Comparison of ENCODE assay signal across 14 cellular contexts in genomic region chr17:43871947-43872690, GRCh38. TPM values are rescaled to one million over a fixed set of nuclear protein-coding genes. Genes with fewer than 3 reads are reported as not detected.
A peak's percentile ranks its signal among the peaks of the same experiment; 100 is the strongest.
DNase-seq lines count a peak whose midpoint lies in the region; ATAC-seq and TF ChIP-seq lines count a peak whose summit lies in the region.
"Had no signal": no experiment of that assay in that cellular context is flagged by ENCODE, and none has a peak within 500 bp of the region (broad histone marks: within the 10 kb centered on the region; RNA-seq: fewer than 3 reads in every experiment).

No MANE protein-coding gene starts in this region.

- intact Hi-C loops in left ventricle myocardium superior (cut with micrococcal nuclease): no loop called here
- intact Hi-C loops in sciatic nerve (cut with DNase I): no loop called here

- peak; percentile 66 for ATAC-seq in RWPE2 (ENCODE audit: low read depth)
- peak; percentile 24 for ATAC-seq in left ventricle myocardium superior
- no peak for ATAC-seq in sciatic nerve
- ATAC-seq in activated T-cell treated with anti-CD3 and anti-CD28 coated beads, Interleukin-2, amount 50 U/mL, for 72 hours (replicated peaks in 1 of 2): no peak
- ATAC-seq: CD8-positive, alpha-beta T cell had no signal

- TF ChIP-seq CTCF in RWPE2 (IDR thresholded peaks at IDR 0.05; ENCODE audit: poor library complexity, severe bottlenecking): no peak
- no peak for TF ChIP-seq CTCF in brain microvascular endothelial cell (IDR thresholded peaks at IDR 0.05; ENCODE audit: low read depth, low read length, missing control alignments)

- no peak overlapping the region for H3K27ac Mint-ChIP-seq in activated T-cell treated with anti-CD3 and anti-CD28 coated beads, Interleukin-2, amount 50 U/mL, for 72 hours
- H3K27ac Mint-ChIP-seq: CD8-positive, alpha-beta T cell had no signal

- no peak for TF ChIP-seq RAD21 in Ishikawa (IDR thresholded peaks at IDR 0.05; ENCODE audit: low read depth)

- no peak for TF ChIP-seq EP300 in Ishikawa (IDR thresholded peaks at IDR 0.05; ENCODE audit: borderline replicate concordance)

- H3K36me3 ChIP-seq in RWPE2 (ENCODE audit: low read depth) (no peaks in the 10 kb centered on the region), brain microvascular endothelial cell (replicated peaks) (no peaks in the 10 kb centered on the region)
- H3K36me3 ChIP-seq: HAP-1 had no signal

- peaks cover 2% of the 10 kb centered on the region for H3K4me1 ChIP-seq in RWPE2 (ENCODE audit: insufficient read depth, poor library complexity, severe bottlenecking)
- H3K4me1 ChIP-seq: HAP-1 had no signal

- no peaks in the 10 kb centered on the region for H3K4me1 Mint-ChIP-seq in activated T-cell treated with anti-CD3 and anti-CD28 coated beads, Interleukin-2, amount 50 U/mL, for 72 hours (ENCODE audit: low read depth)

- no peaks in the 10 kb centered on the region for H3K9me3 Mint-ChIP-seq in activated T-cell treated with anti-CD3 and anti-CD28 coated beads, Interleukin-2, amount 50 U/mL, for 72 hours
- H3K9me3 Mint-ChIP-seq: CD8-positive, alpha-beta T cell had no signal

- no peaks in the 10 kb centered on the region for H3K9me3 ChIP-seq in RWPE2 (ENCODE audit: severe bottlenecking)
- H3K9me3 ChIP-seq: HAP-1, sigmoid colon had no signal

- H3K27me3 Mint-ChIP-seq in activated T-cell treated with anti-CD3 and anti-CD28 coated beads, Interleukin-2, amount 50 U/mL, for 72 hours (ENCODE audit: low read depth): peaks cover 26% of the 10 kb centered on the region

- peaks cover 0 to 2% of the 10 kb centered on the region in 2 donors for H3K36me3 Mint-ChIP-seq in activated T-cell treated with anti-CD3 and anti-CD28 coated beads, Interleukin-2, amount 50 U/mL, for 72 hours (ENCODE audit: insufficient read depth in 2 of 2)
- H3K36me3 Mint-ChIP-seq: CD8-positive, alpha-beta T cell had no signal

- peak; percentile 66 for DNase-seq in RWPE2 (ENCODE audit: low spot score)
- peak; percentile 48 for DNase-seq in left ventricle myocardium superior
- DNase-seq in sciatic nerve (ENCODE audit: low spot score): peak; percentile 27
- no peak for DNase-seq in cerebellar cortex (ENCODE audit: low spot score)
- no peak for DNase-seq in brain microvascular endothelial cell
- DNase-seq in activated T-cell treated with anti-CD3 and anti-CD28 coated beads, Interleukin-2, amount 50 U/mL, for 72 hours: no peak
- DNase-seq: CD8-positive, alpha-beta T cell; cortex of kidney; NCI-H510A; SHP77 treated with DMSO at 0.1 percent for 48 hours; sigmoid colon had no signal

- no peak overlapping the region for H3K4me3 Mint-ChIP-seq in activated T-cell treated with anti-CD3 and anti-CD28 coated beads, Interleukin-2, amount 50 U/mL, for 72 hours
- H3K4me3 Mint-ChIP-seq: CD8-positive, alpha-beta T cell had no signal

- peak overlapping the region; percentile 11 for H3K4me3 ChIP-seq in RWPE2 (ENCODE audit: severe bottlenecking)
- no peak overlapping the region for H3K4me3 ChIP-seq in brain microvascular endothelial cell (ENCODE audit: low read depth, low read length)
- H3K4me3 ChIP-seq: HAP-1, sigmoid colon had no signal

- H3K27me3 ChIP-seq in RWPE2 (ENCODE audit: insufficient read depth, poor library complexity, severe bottlenecking) (no peaks in the 10 kb centered on the region), brain microvascular endothelial cell (replicated peaks) (peaks cover 12% of the 10 kb centered on the region)
- H3K27me3 ChIP-seq: sigmoid colon had no signal

- in situ Hi-C loops in brain microvascular endothelial cell (cut with HindIII; ENCODE audit: low pct_ligation_motif_present, low sequenced_read_pairs): no loop called here

- no peak overlapping the region for H3K27ac ChIP-seq in RWPE2 (ENCODE audit: poor library complexity, severe bottlenecking)
- H3K27ac ChIP-seq in brain microvascular endothelial cell: no peak overlapping the region
- H3K27ac ChIP-seq: sigmoid colon had no signal

TF ChIP-seq in Ishikawa, 13 proteins besides CTCF, POLR2A, EP300 and RAD21:
- 0 out of 2 replicates have a peak, but pooled peaks have one; percentile 27 for TF ChIP-seq TEAD4 (IDR thresholded peaks at IDR 0.05)
- no peak for TF ChIP-seq YY1 (IDR thresholded peaks at IDR 0.05; ENCODE audit: low read depth)

RNA-seq across cellular contexts. Expression of gene CD300LG, which starts 25.1 kb away (rescaled TPM):
- total RNA-seq in left ventricle myocardium superior (19.1 TPM), sciatic nerve (22.8 TPM)
- not detected for total RNA-seq in activated T-cell treated with anti-CD3 and anti-CD28 coated beads, Interleukin-2, amount 50 U/mL, for 72 hours
- total RNA-seq: CD8-positive, alpha-beta T cell; myocyte had no signal

RNA-seq across cellular contexts. Expression of gene MPP2, which starts 35.2 kb away (rescaled TPM):
- 17.1 TPM for total RNA-seq in left ventricle myocardium superior
- total RNA-seq in sciatic nerve: 4.6 TPM
- 1 to 10 TPM; 4.0 to 4.1 TPM for total RNA-seq in activated T-cell treated with anti-CD3 and anti-CD28 coated beads, Interleukin-2, amount 50 U/mL, for 72 hours

RNA-seq across cellular contexts. Expression of gene MPP3, which starts 39.2 kb away (rescaled TPM):
- total RNA-seq in left ventricle myocardium superior: 55.5 TPM
- total RNA-seq in sciatic nerve: 13.8 TPM
- total RNA-seq in activated T-cell treated with anti-CD3 and anti-CD28 coated beads, Interleukin-2, amount 50 U/mL, for 72 hours: not detected
- total RNA-seq: CD8-positive, alpha-beta T cell had no signal

Comparison
In these comparisons a context has a peak if more than half of its experiments do, and no peak if none do; other contexts are left out.
1. ATAC-seq: peak in RWPE2 (single experiment) and left ventricle myocardium superior (single experiment); none in sciatic nerve (single experiment) and activated T-cell treated with anti-CD3 and anti-CD28 coated beads, Interleukin-2, amount 50 U/mL, for 72 hours (0 of 2).
2. DNase-seq: peak in RWPE2 (single experiment), left ventricle myocardium superior (single experiment) and sciatic nerve (single experiment); none in cerebellar cortex (single experiment), brain microvascular endothelial cell (single experiment) and activated T-cell treated with anti-CD3 and anti-CD28 coated beads, Interleukin-2, amount 50 U/mL, for 72 hours (0 of 2).
3. RNA of gene CD300LG, which starts 25.1 kb away (total RNA-seq): 22.8 TPM in sciatic nerve (single experiment) and 19.1 TPM in left ventricle myocardium superior (single experiment); not detected in activated T-cell treated with anti-CD3 and anti-CD28 coated beads, Interleukin-2, amount 50 U/mL, for 72 hours; every median in the first group is over 10 times any median in the second.
4. RNA of gene MPP3, which starts 39.2 kb away (total RNA-seq): 55.5 TPM in left ventricle myocardium superior (single experiment) and 13.8 TPM in sciatic nerve (single experiment); not detected in activated T-cell treated with anti-CD3 and anti-CD28 coated beads, Interleukin-2, amount 50 U/mL, for 72 hours; every median in the first group is over 10 times any median in the second.